8 cellular contexts compared by ENCODE assay signal in the genomic region with DNA sequence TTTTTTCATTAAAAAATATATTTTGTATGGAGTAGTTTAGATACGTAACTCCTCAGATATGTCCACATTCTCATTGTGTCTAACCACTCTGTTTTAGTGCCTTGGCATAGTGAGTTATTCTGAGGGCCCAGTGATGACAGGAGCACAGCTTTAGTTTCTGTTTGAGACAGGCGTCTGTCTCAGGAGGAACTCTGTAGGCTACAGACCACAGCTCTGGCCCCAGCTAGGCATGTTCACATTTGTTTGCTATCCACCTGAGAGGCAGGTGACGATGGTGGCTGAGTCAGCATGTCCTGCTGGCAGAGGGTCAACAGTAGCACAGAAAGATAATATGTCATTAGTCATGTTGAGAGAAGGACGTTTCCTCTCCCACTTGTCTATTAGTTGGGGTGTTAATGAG.
DNase-seq lines count a peak whose midpoint lies in the region; ATAC-seq and TF ChIP-seq lines count a peak whose summit lies in the region.

No MANE protein-coding gene starts in this region.

- no peak for TF ChIP-seq CTCF in VCaP (conservative IDR thresholded peaks at IDR 0.05)
- TF ChIP-seq CTCF in nephron (IDR thresholded peaks at IDR 0.05; ENCODE audit: unreplicated experiment in 3 of 3) = no peak
- TF ChIP-seq CTCF in WERI-Rb-1 (IDR thresholded peaks at IDR 0.05; ENCODE audit: low read depth, low read length) = no peak

- H3K36me3 Mint-ChIP-seq in nephron (ENCODE audit: low read depth) = no peaks in the 10 kb centered on the region

- peak overlapping the region in 2 of 3 experiments; percentile 27 to 38 for H3K27ac Mint-ChIP-seq in nephron

- H3K4me3 Mint-ChIP-seq in nephron = no peak overlapping the region

- peaks cover 15% of the 10 kb centered on the region for H3K4me1 Mint-ChIP-seq in nephron

- ATAC-seq in GM19395 (IDR thresholded peaks at IDR 0.05; ENCODE audit: unreplicated experiment) = peak; percentile 92
- peak; percentile 92 for ATAC-seq in HG03354 (IDR thresholded peaks at IDR 0.05; ENCODE audit: poor library complexity, severe bottlenecking, unreplicated experiment)

- no peaks in the 10 kb centered on the region for H3K27me3 Mint-ChIP-seq in nephron (ENCODE audit: low read depth)

- H3K9me3 ChIP-seq in WERI-Rb-1 (ENCODE audit: severe bottlenecking) = no peaks in the 10 kb centered on the region

- DNase-seq in COLO668 (lab: John Stamatoyannopoulos, UW; ENCODE audit: unreplicated experiment) (peak; percentile 82), KG1 (lab: John Stamatoyannopoulos, UW) (no peak), dedifferentiated amniotic fluid mesenchymal stem cell (ENCODE audit: extremely low spot score) (no peak), WERI-Rb-1 (no peak)

- no peaks in the 10 kb centered on the region for H3K27me3 ChIP-seq in WERI-Rb-1 (ENCODE audit: insufficient read depth, low read depth, severe bottlenecking)

- H3K9me3 Mint-ChIP-seq in nephron = no peaks in the 10 kb centered on the region

- no peaks in the 10 kb centered on the region for H3K36me3 ChIP-seq in WERI-Rb-1

- H3K4me3 ChIP-seq in WERI-Rb-1 (ENCODE audit: low read depth, low read length) = no peak overlapping the region

- H3K27ac ChIP-seq in VCaP = peak overlapping the region; percentile 74
- no peak overlapping the region for H3K27ac ChIP-seq in WERI-Rb-1
